ENCODE assay signal across 8 cellular contexts in the genomic region with DNA sequence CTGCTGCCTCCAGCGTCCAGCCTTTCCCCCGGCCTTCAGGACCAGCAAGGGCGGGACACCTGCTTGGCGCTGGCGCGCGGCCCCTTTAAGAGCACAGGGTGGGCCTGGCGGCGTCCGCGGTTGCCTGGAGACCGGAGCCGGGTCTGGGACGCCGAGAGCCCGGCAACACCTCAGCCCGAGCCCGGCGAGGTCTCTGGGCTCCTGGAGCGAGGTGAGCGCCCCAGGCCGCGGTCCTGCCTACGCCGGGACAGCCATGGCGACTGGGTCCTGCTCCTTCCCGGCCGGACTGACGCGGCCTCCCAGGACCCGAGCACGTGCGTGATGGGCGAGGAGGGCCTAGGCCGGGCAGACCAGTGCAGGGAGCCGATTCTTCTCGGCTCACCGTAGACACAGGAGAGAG. TPM values are rescaled to one million over a fixed set of nuclear protein-coding genes. Genes with fewer than 3 reads are reported as not detected.
DNase-seq lines count a peak whose midpoint lies in the region; ATAC-seq, FAIRE-seq and TF ChIP-seq lines count a peak whose summit lies in the region.
"Not testable (repeated sequence)": the region's sequence is repeated elsewhere in the genome, so short reads cannot be mapped to it uniquely, and the experiment has no call there.

A gene (plus strand): TSS at position 140 of the 400 bp plus-strand sequence. CDS start 3,575 bp downstream, outside the sequence.

- H3K14ac ChIP-seq in IMR-90 (replicated peaks; ENCODE audit: low read depth, low read length): not testable (repeated sequence)

- dilution Hi-C loops in IMR-90 (cut with HindIII; ENCODE audit: low sequenced_read_pairs, unreplicated experiment): not testable (repeated sequence)

- not testable (repeated sequence) for H3K36me3 ChIP-seq in IMR-90 (ENCODE audit: control insufficient read depth, insufficient read depth, low read length); endodermal cell (ENCODE audit: control insufficient read depth, insufficient read depth, low read length); HepG2 (replicated peaks in 1 of 2; ENCODE audit: control insufficient read depth in 1 of 2, insufficient read depth in 2 of 2, low read length in 2 of 2); thoracic aorta

- not testable (repeated sequence) for BruUV-seq in IMR-90 (replicated peaks; lab: Mats Ljungman, UMichigan); HepG2 (replicated peaks; lab: Mats Ljungman, UMichigan)

- H2BK5ac ChIP-seq in IMR-90 (ENCODE audit: low read depth, low read length, poor library complexity, severe bottlenecking): not testable (repeated sequence)

- H3K23ac ChIP-seq in IMR-90 (ENCODE audit: low read depth, low read length): not testable (repeated sequence)

- not testable (repeated sequence) for TF ChIP-seq EP300 in HepG2 (IDR thresholded peaks at IDR 0.05; ENCODE audit: low read depth in 2 of 2, low read length in 2 of 2); HepG2 (CRISPR knock-in tag; IDR thresholded peaks at IDR 0.05; ENCODE audit: borderline replicate concordance)

- not testable (repeated sequence) for H3K27me3 ChIP-seq in IMR-90 (ENCODE audit: control insufficient read depth, insufficient read depth, low read length); endodermal cell (ENCODE audit: control insufficient read depth, insufficient read depth, low read length, poor library complexity, severe bottlenecking); HepG2 (ENCODE audit: control insufficient read depth in 1 of 2, insufficient read depth in 2 of 2, low read length in 2 of 2); thoracic aorta (replicated peaks; ENCODE audit: insufficient read depth)

- H3K4me3 Mint-ChIP-seq in endodermal cell: not testable (repeated sequence)

- H2BK20ac ChIP-seq in IMR-90 (ENCODE audit: low read depth, low read length): not testable (repeated sequence)

- peak; percentile 41 for DNase-seq in ELF-1 (ENCODE audit: low read depth, low spot score)
- DNase-seq in IMR-90; left cardiac atrium; HepG2 (ENCODE audit: low spot score); omental fat pad (ENCODE audit: low spot score); thoracic aorta (ENCODE audit: low spot score): not testable (repeated sequence)
- peak; percentile 58 for DNase-seq in activated CD8-positive, alpha-beta memory T cell treated with anti-CD3 and anti-CD28 coated beads for 24 hours
- DNase-seq in endodermal cell: peak; percentile 51

- H3K9ac ChIP-seq in IMR-90 (ENCODE audit: low read depth, low read length); endodermal cell (ENCODE audit: extremely low read depth, low read length, poor library complexity, severe bottlenecking); HepG2 (ENCODE audit: insufficient read depth, low read depth, low read length): not testable (repeated sequence)

- H3K4me1 ChIP-seq in IMR-90 (ENCODE audit: control insufficient read depth, insufficient read depth, low read length); endodermal cell (ENCODE audit: control insufficient read depth, insufficient read depth, low read length); HepG2 (ENCODE audit: insufficient read depth, low read length); thoracic aorta (ENCODE audit: control insufficient read depth in 1 of 2, low read depth in 2 of 2): not testable (repeated sequence)

- TF ChIP-seq RAD21 in IMR-90 (IDR thresholded peaks at IDR 0.05; ENCODE audit: low read length); HepG2 (CRISPR knock-in tag; IDR thresholded peaks at IDR 0.05): not testable (repeated sequence)

- not testable (repeated sequence) for H3K9me3 ChIP-seq in IMR-90 (ENCODE audit: control insufficient read depth, insufficient read depth, low read length); endodermal cell (ENCODE audit: control insufficient read depth, low read length); HepG2 (ENCODE audit: low read length); thoracic aorta

- not testable (repeated sequence) for H3K79me2 ChIP-seq in HepG2 (ENCODE audit: insufficient read depth, low read length)

- intact Hi-C loops in IMR-90 (cut with micrococcal nuclease); left cardiac atrium (cut with DNase I); HepG2 (cut with micrococcal nuclease; ENCODE audit: unreplicated experiment): not testable (repeated sequence)

- H4K5ac ChIP-seq in IMR-90 (ENCODE audit: low read depth, low read length): not testable (repeated sequence)

- ATAC-seq in IMR-90 (ENCODE audit: low read depth) (peak; percentile 71), left cardiac atrium (peak; percentile 77 to 78), HepG2 (peak; percentile 55), omental fat pad (ENCODE audit: low FRiP score) (peak; percentile 63)
- ATAC-seq in thoracic aorta (ENCODE audit: insufficient number of reproducible peaks, low FRiP score, low read depth): not testable (repeated sequence)

- not testable (repeated sequence) for TF ChIP-seq CTCF in IMR-90 (conservative IDR thresholded peaks at IDR 0.05; ENCODE audit: low read depth, low read length); endodermal cell (conservative IDR thresholded peaks at IDR 0.05); HepG2 (CRISPR knock-in tag; IDR thresholded peaks at IDR 0.05); omental fat pad (IDR thresholded peaks at IDR 0.05); thoracic aorta (IDR thresholded peaks at IDR 0.05)

- not testable (repeated sequence) for H3K27me3 Mint-ChIP-seq in endodermal cell (ENCODE audit: insufficient read depth)

- H3K27ac Mint-ChIP-seq in endodermal cell: not testable (repeated sequence)

- H2BK15ac ChIP-seq in IMR-90 (ENCODE audit: low read depth, low read length): not testable (repeated sequence)

- H2AK5ac ChIP-seq in IMR-90 (ENCODE audit: low read depth, low read length): not testable (repeated sequence)

- H3K9me3 Mint-ChIP-seq in endodermal cell: not testable (repeated sequence)

- H2AK9ac ChIP-seq in IMR-90 (replicated peaks; ENCODE audit: low read depth, low read length, poor library complexity): not testable (repeated sequence)

- H2AFZ ChIP-seq in IMR-90 (replicated peaks; ENCODE audit: low read length, poor library complexity); HepG2 (ENCODE audit: low read length): not testable (repeated sequence)

- CTCF ChIA-PET in IMR-90 (lab: Yijun Ruan, JAX); HepG2 (lab: Yijun Ruan, JAX; ENCODE audit: low intra/inter-chr PET ratio, low total read pairs): not testable (repeated sequence)

- H3K4me2 ChIP-seq in IMR-90 (ENCODE audit: low read depth, low read length); HepG2 (ENCODE audit: low read depth, low read length): not testable (repeated sequence)

- no CpG with 5 or more reads among the region's 38 CpGs for WGBS in IMR-90 (ENCODE audit: extremely low coverage in 2 of 2, insufficient read length in 1 of 2), 2 experiments
- WGBS in endodermal cell (ENCODE audit: insufficient coverage in 1 of 2, insufficient read length in 1 of 2), 2 experiments: 31% methylated on average over 22 of the region's 38 CpGs; no CpG with 5 or more reads in 1 of the 2 experiments
- WGBS in HepG2 (ENCODE audit: low lambda C conversion rate): 93% methylated on average over 17 of the region's 38 CpGs

- not testable (repeated sequence) for TF ChIP-seq POLR2A in IMR-90 (IDR thresholded peaks at IDR 0.05; ENCODE audit: low read depth, low read length); HepG2 (IDR thresholded peaks at IDR 0.05; ENCODE audit: insufficient read depth in 1 of 2, low read depth in 2 of 2, low read length in 2 of 2)

- H2BK120ac ChIP-seq in IMR-90 (ENCODE audit: low read depth, low read length): not testable (repeated sequence)

- H3K79me1 ChIP-seq in IMR-90 (ENCODE audit: low read depth in 1 of 2, low read length in 2 of 2): not testable (repeated sequence)

- H3K4me1 Mint-ChIP-seq in endodermal cell: not testable (repeated sequence)

- not testable (repeated sequence) for H3K9me1 ChIP-seq in IMR-90 (ENCODE audit: insufficient read depth, low read length)

- not testable (repeated sequence) for H3K56ac ChIP-seq in IMR-90 (ENCODE audit: extremely low read depth, insufficient read depth, low read length)

- H4K8ac ChIP-seq in IMR-90 (ENCODE audit: low read depth in 2 of 2, low read length in 2 of 2): not testable (repeated sequence)

- not testable (repeated sequence) for H3K36me3 Mint-ChIP-seq in endodermal cell (ENCODE audit: low read depth)

- H4K20me1 ChIP-seq in IMR-90 (ENCODE audit: insufficient read depth, low read length); HepG2 (ENCODE audit: insufficient read depth, low read length): not testable (repeated sequence)

- POLR2A ChIA-PET in IMR-90 (lab: Charles Lee; ENCODE audit: unreplicated experiment); HepG2 (lab: Yijun Ruan, JAX): not testable (repeated sequence)

- H3K18ac ChIP-seq in IMR-90 (ENCODE audit: low read depth, low read length): not testable (repeated sequence)

- in situ Hi-C loops in IMR-90 (cut with MboI; ENCODE audit: low sequenced_read_pairs); HepG2 (cut with HindIII; ENCODE audit: extremely low pct_ligation_motif_present, low pct_unique_long_range_greater_than_20kb): not testable (repeated sequence)

- not testable (repeated sequence) for H3K27ac ChIP-seq in IMR-90 (ENCODE audit: insufficient read depth, low read length); endodermal cell (ENCODE audit: low read depth, low read length); HepG2 (ENCODE audit: extremely low read length, insufficient read depth, low read length); thoracic aorta

- not testable (repeated sequence) for H4K91ac ChIP-seq in IMR-90 (ENCODE audit: insufficient read depth, low read depth, low read length)

- H3K4ac ChIP-seq in IMR-90 (ENCODE audit: low read depth, low read length): not testable (repeated sequence)

- H3K4me3 ChIP-seq in IMR-90 (ENCODE audit: insufficient read depth, low read depth, low read length); endodermal cell (ENCODE audit: low read length); HepG2 (replicated peaks in 1 of 3; ENCODE audit: insufficient read depth in 1 of 3, low read depth in 2 of 3, low read length in 3 of 3): not testable (repeated sequence)
- H3K4me3 ChIP-seq in thoracic aorta: peak within 1 kb of the TSS; percentile 42

- FAIRE-seq in HepG2 (lab: Jason Lieb, UNC): not testable (repeated sequence)

RNA-seq across cellular contexts. Expression of the gene that starts here (rescaled TPM):
- total RNA-seq in IMR-90 (2012; rRNA removed) (not detected in 2 replicates), endodermal cell (under 1 TPM; 0.42 to 0.75 TPM), left cardiac atrium (not detected), HepG2 (2016; rRNA removed; fragmentation: Illumina TruSeq; extraction: Trizol) (0.31 TPM in 1 of 2 replicates, not detected in the other), omental fat pad (under 1 TPM in 1 of 4 donors, not detected in 3; 0.93 TPM), thoracic aorta (not detected)
- polyA plus RNA-seq in IMR-90 (2012; rRNA removed) (not detected in 2 replicates), HepG2 (2011; rRNA removed) (not detected in 2 replicates)
- polyA plus RNA-seq in IMR-90 (2012; cell fraction: cytosol; rRNA removed): not detected in 2 replicates
- polyA plus RNA-seq in IMR-90 (2012; cell fraction: nucleus; rRNA removed; ENCODE audit: low replicate concordance): 0.05 TPM in 1 of 2 replicates, not detected in the other
- 0.28 TPM for polyA plus RNA-seq in endodermal cell (2013, experiment 1 of 2)
- polyA plus RNA-seq in endodermal cell (2013, experiment 2 of 2): 0.08 TPM
- not detected in 2 replicates for total RNA-seq in HepG2 (2016; cell fraction: cytosol; rRNA removed; fragmentation: Illumina TruSeq; extraction: Trizol; ENCODE audit: low read depth)
- total RNA-seq in HepG2 (2016; cell fraction: insoluble cytoplasmic fraction; rRNA removed; fragmentation: Illumina TruSeq; extraction: Trizol): 0.06 and 0.15 TPM in 2 replicates
- 0.09 TPM in 1 of 2 replicates, not detected in the other for total RNA-seq in HepG2 (2016; cell fraction: membrane; rRNA removed; fragmentation: Illumina TruSeq; extraction: Trizol)
- total RNA-seq in HepG2 (2016; cell fraction: nucleus; rRNA removed; fragmentation: Illumina TruSeq; extraction: Trizol): 0.16 and 0.75 TPM in 2 replicates
- not detected in 2 replicates for polyA plus RNA-seq in HepG2 (2011; cell fraction: cytosol; rRNA removed)
- polyA plus RNA-seq in HepG2 (2011; cell fraction: nucleus; rRNA removed): 0.42 and 0.48 TPM in 2 replicates
- 0.07 TPM in 1 of 2 replicates, not detected in the other for polyA plus RNA-seq in HepG2 (2012)
- polyA plus RNA-seq in HepG2 (2016; cell fraction: cytosol; fragmentation: Illumina TruSeq; extraction: Trizol; ENCODE audit: low read depth): not detected in 2 replicates
- polyA plus RNA-seq in HepG2 (2016; cell fraction: insoluble cytoplasmic fraction; fragmentation: Illumina TruSeq; extraction: Trizol; ENCODE audit: low read depth): not detected in 2 replicates
- polyA plus RNA-seq in HepG2 (2016; cell fraction: membrane; fragmentation: Illumina TruSeq; extraction: Trizol; ENCODE audit: low read depth): not detected in 2 replicates
- polyA plus RNA-seq in HepG2 (2016; cell fraction: nucleus; fragmentation: Illumina TruSeq; extraction: Trizol; ENCODE audit: insufficient read depth, low read depth): 0.25 TPM in 1 of 2 replicates, not detected in the other
- polyA minus RNA-seq in HepG2 (2011; rRNA and poly(A)+ RNA removed; ENCODE audit: low replicate concordance): 0.47 TPM in 1 of 2 replicates, not detected in the other
- not detected in 2 replicates for polyA minus RNA-seq in HepG2 (2011; cell fraction: cytosol; rRNA and poly(A)+ RNA removed)
- polyA minus RNA-seq in HepG2 (2011; cell fraction: nucleus; rRNA and poly(A)+ RNA removed): 1.9 and 2.1 TPM in 2 replicates

Comparison
In these comparisons a context has a peak if more than half of its experiments do, and no peak if none do; other contexts are left out.
1. Peak in ATAC-seq in IMR-90; RNA of the gene not detected or under 1 TPM.
2. Peak in DNase-seq in endodermal cell; RNA of the gene not detected or under 1 TPM.
3. Peak in ATAC-seq in left cardiac atrium; RNA of the gene not detected or under 1 TPM.
4. Peak in ATAC-seq in omental fat pad; RNA of the gene not detected or under 1 TPM.